In the genomic region with DNA sequence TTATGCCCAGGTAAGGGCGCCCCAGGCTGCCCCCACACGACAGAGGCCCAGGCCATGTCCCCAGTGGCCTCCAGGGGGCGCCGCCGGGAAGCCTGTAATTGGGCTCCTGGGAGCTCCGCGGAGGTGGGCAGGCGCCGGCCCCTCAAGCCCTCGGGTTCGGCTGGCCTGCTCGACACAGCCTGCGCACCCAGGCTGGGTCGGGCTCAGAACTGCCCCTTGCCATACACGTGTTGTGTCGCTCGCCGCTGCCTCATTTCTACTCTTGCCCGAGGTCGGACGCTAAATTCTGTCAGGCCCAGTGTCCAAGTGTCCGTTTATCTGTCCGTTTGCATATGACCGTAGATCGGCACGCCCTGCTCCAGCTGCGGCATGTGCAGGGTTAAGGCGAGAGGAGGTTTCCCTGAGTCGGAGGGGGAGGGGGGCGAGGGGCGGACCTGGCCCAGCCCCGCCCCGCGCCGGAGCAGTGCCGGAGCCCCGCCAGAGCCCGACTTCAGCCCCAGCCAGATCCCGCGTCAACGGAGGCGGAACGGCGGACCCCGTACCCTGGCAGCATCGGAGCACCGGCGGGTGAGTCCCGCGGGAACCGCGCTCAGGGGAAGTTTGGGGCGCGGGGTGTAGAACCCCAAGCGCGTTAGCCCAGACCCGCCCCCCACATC, we compare ENCODE assay signal across 8 cellular contexts. TPM values are rescaled to one million over a fixed set of nuclear protein-coding genes. Genes with fewer than 3 reads are reported as not detected.
DNase-seq lines count a peak whose midpoint lies in the region; ATAC-seq and TF ChIP-seq lines count a peak whose summit lies in the region.

A gene (plus strand): TSS at position 480 of the 656 bp plus-strand sequence. CDS start 1,172 bp downstream, outside the sequence.

- H3K4me1 Mint-ChIP-seq in dendritic cell treated with granulocyte-macrophage colony-stimulating factor and Interleukin-4, amounts not matched to agents 40 ng/mL and 50 ng/mL, for 4 days (ENCODE audit: low read depth), result peaks cover 29% of the 10 kb centered on the region

- H3K27ac Mint-ChIP-seq in dendritic cell treated with granulocyte-macrophage colony-stimulating factor and Interleukin-4, amounts not matched to agents 40 ng/mL and 50 ng/mL, for 4 days, result peak within 1 kb of the TSS; percentile 80

- DNase-seq in DMS79 (lab: John Stamatoyannopoulos, UW), result peak; percentile 25
- DNase-seq in NCI-H345 (lab: John Stamatoyannopoulos, UW), result peak; percentile 64
- DNase-seq in activated CD4-positive, alpha-beta T cell treated with anti-CD3 and anti-CD28 coated beads, Interleukin-2, amount 50 U/mL, for 24 hours (ENCODE audit: low read depth in 1 of 2, low spot score in 1 of 2), result peak; percentile 74 to 77
- peak; percentile 86 to 97 for DNase-seq in left lung
- DNase-seq in stimulated activated CD4-positive, alpha-beta T cell treated with anti-CD3 and anti-CD28 coated beads, Interleukin-1b, Interleukin-23, amount 100 ng/mL, for 48 hours, result peak; percentile 82

- H3K9me3 ChIP-seq in left lung, result no peaks in the 10 kb centered on the region

- no peaks in the 10 kb centered on the region for H3K36me3 Mint-ChIP-seq in dendritic cell treated with granulocyte-macrophage colony-stimulating factor and Interleukin-4, amounts not matched to agents 40 ng/mL and 50 ng/mL, for 4 days (ENCODE audit: low read depth)

- H3K4me3 Mint-ChIP-seq in dendritic cell treated with granulocyte-macrophage colony-stimulating factor and Interleukin-4, amounts not matched to agents 40 ng/mL and 50 ng/mL, for 4 days, result peak within 1 kb of the TSS; percentile 83

- peak within 1 kb of the TSS; percentile 50 to 72 for H3K4me3 ChIP-seq in left lung

- peak; percentile 43 for ATAC-seq in HG02610 (IDR thresholded peaks at IDR 0.05; ENCODE audit: unreplicated experiment)
- ATAC-seq in left lung, result peak; percentile 94
- ATAC-seq in HG02938 (IDR thresholded peaks at IDR 0.05; ENCODE audit: unreplicated experiment), result no peak

- peaks cover 15 to 42% of the 10 kb centered on the region in 2 donors for H3K4me1 ChIP-seq in left lung

- H3K27me3 ChIP-seq in left lung, result no peaks in the 10 kb centered on the region

- H3K27me3 Mint-ChIP-seq in dendritic cell treated with granulocyte-macrophage colony-stimulating factor and Interleukin-4, amounts not matched to agents 40 ng/mL and 50 ng/mL, for 4 days, result peaks cover 9% of the 10 kb centered on the region

- H3K36me3 ChIP-seq in left lung, result peaks cover 0 to 21% of the 10 kb centered on the region in 2 donors

- intact Hi-C loops in dendritic cell treated with granulocyte-macrophage colony-stimulating factor and Interleukin-4, amounts not matched to agents 40 ng/mL and 50 ng/mL, for 4 days (cut with micrococcal nuclease), result loop anchor here (1.0 to 2.0 kb wide), 2 partner anchors 105 to 278 kb away; no protein-coding TSS in a partner anchor
- intact Hi-C loops in left lung (cut with DNase I), result loop anchor here in 1 of 2 donors (10.0 kb wide), 1 partner anchor 124 kb away; no protein-coding TSS in a partner anchor

- H3K27ac ChIP-seq in left lung, result peak within 1 kb of the TSS; percentile 76 to 78

- TF ChIP-seq CTCF in left lung (IDR thresholded peaks at IDR 0.05), result peak; percentile 98

- no peaks in the 10 kb centered on the region for H3K9me3 Mint-ChIP-seq in dendritic cell treated with granulocyte-macrophage colony-stimulating factor and Interleukin-4, amounts not matched to agents 40 ng/mL and 50 ng/mL, for 4 days

RNA-seq across cellular contexts. Expression of the gene that starts here (rescaled TPM):
- 10 to 100 TPM; 31.2 to 33.3 TPM for total RNA-seq in left lung

Comparison
In these comparisons a context has a peak if more than half of its experiments do, and no peak if none do; other contexts are left out.
1. DNase-seq: peak in every context shown above with its lines; median percentile 92 in left lung; 82 in stimulated activated CD4-positive, alpha-beta T cell treated with anti-CD3 and anti-CD28 coated beads, Interleukin-1b, Interleukin-23, amount 100 ng/mL, for 48 hours; 76 in activated CD4-positive, alpha-beta T cell treated with anti-CD3 and anti-CD28 coated beads, Interleukin-2, amount 50 U/mL, for 24 hours; 64 in NCI-H345; 25 in DMS79.